11 cellular contexts compared by ENCODE assay signal in the genomic region with DNA sequence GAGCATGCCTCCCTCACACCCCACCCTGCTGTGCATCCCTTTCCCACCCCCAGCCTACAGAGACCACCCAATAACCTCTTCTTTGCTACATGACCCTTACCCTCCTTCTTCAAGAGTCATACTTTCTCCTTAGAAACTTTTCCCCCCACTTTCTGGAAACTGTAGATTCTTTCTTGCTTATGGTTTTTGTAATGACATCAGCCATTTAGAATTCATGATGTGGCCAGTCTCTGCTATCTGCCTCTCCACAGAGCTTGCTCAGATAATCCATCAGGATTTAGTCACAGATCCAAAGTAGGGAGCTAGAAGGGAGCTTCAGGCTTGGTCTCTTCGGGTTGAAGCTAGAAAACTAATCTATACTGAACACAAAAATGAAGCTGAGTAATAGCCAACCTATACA. TPM values are rescaled to one million over a fixed set of nuclear protein-coding genes. Genes with fewer than 3 reads are reported as not detected.
DNase-seq lines count a peak whose midpoint lies in the region; ATAC-seq, FAIRE-seq and TF ChIP-seq lines count a peak whose summit lies in the region.
"Had no signal": no experiment of that assay in that cellular context is flagged by ENCODE, and none has a peak within 500 bp of the region (broad histone marks: within the 10 kb centered on the region; RNA-seq: fewer than 3 reads in every experiment).

No MANE protein-coding gene starts in this region.

- H3K27me3 ChIP-seq in bronchial epithelial cell (ENCODE audit: control insufficient read depth, insufficient read depth, low read length), result peaks cover 3% of the 10 kb centered on the region
- H3K27me3 ChIP-seq: BE2C, pancreas had no signal

- no peak for TF ChIP-seq CTCF in activated CD8-positive, alpha-beta T cell treated with anti-CD3 and anti-CD28 coated beads for 36 hours (IDR thresholded peaks at IDR 0.05)
- no peak for TF ChIP-seq CTCF in bronchial epithelial cell (IDR thresholded peaks at IDR 0.05; ENCODE audit: insufficient read depth, low read length, severe bottlenecking)

- no peak overlapping the region for H3K4me3 ChIP-seq in bronchial epithelial cell (ENCODE audit: low read depth, low read length)
- H3K4me3 ChIP-seq: pancreas had no signal

- FAIRE-seq in bronchial epithelial cell (lab: Jason Lieb, UNC), result no peak
- FAIRE-seq: pancreas had no signal

- DNase-seq in activated CD8-positive, alpha-beta T cell treated with anti-CD3 and anti-CD28 coated beads for 36 hours, result no peak
- DNase-seq in activated CD8-positive, alpha-beta T cell treated with anti-CD3 and anti-CD28 coated beads, Interleukin-2, amount 10 ng/mL, durations not matched to agents 7 days and 5 days, result no peak
- peak; percentile 90 for DNase-seq in NCI-H226
- DNase-seq in bronchial epithelial cell (ENCODE audit: low read depth), result peak; percentile 25
- peak; percentile 21 for DNase-seq in renal cortical epithelial cell (ENCODE audit: low read depth)
- no peak for DNase-seq in cerebellar nuclear complex (lab: John Stamatoyannopoulos, UW)
- no peak for DNase-seq in immature natural killer cell
- DNase-seq in NCI-H2107 (lab: John Stamatoyannopoulos, UW), result no peak
- DNase-seq: BE2C, NCI-H446 treated with DMSO at 0.1 percent for 48 hours, pancreas had no signal

- H3K4me3 Mint-ChIP-seq in activated CD8-positive, alpha-beta T cell treated with anti-CD3 and anti-CD28 coated beads for 36 hours, result no peak overlapping the region
- H3K4me3 Mint-ChIP-seq in activated CD8-positive, alpha-beta T cell treated with anti-CD3 and anti-CD28 coated beads, Interleukin-2, amount 10 ng/mL, durations not matched to agents 7 days and 5 days, result no peak overlapping the region
- H3K4me3 Mint-ChIP-seq in immature natural killer cell, result no peak overlapping the region

- intact Hi-C loops in activated CD8-positive, alpha-beta T cell treated with anti-CD3 and anti-CD28 coated beads for 36 hours (cut with micrococcal nuclease), result no loop called here

- CTCF ChIA-PET in activated CD8-positive, alpha-beta T cell treated with anti-CD3 and anti-CD28 coated beads for 36 hours (lab: Charles Lee), result interaction anchor here (0.7 kb wide), 1 partner anchor 121 kb away, joined by 3 read pairs; no protein-coding TSS in a partner anchor
- CTCF ChIA-PET in activated CD8-positive, alpha-beta T cell treated with anti-CD3 and anti-CD28 coated beads, Interleukin-2, amount 10 ng/mL, durations not matched to agents 7 days and 5 days (lab: Charles Lee), result interaction anchor here (0.9 to 1.8 kb wide), 4 partner anchors 19 to 120 kb away, joined by 3 to 7 read pairs (median 4); partner anchors contain the start of gene HNRNPLL

- peak overlapping the region; percentile 58 for H3K27ac Mint-ChIP-seq in activated CD8-positive, alpha-beta T cell treated with anti-CD3 and anti-CD28 coated beads for 36 hours
- H3K27ac Mint-ChIP-seq in activated CD8-positive, alpha-beta T cell treated with anti-CD3 and anti-CD28 coated beads, Interleukin-2, amount 10 ng/mL, durations not matched to agents 7 days and 5 days, result no peak overlapping the region
- peak overlapping the region in 2 of 6 donors; percentile 25 to 41 for H3K27ac Mint-ChIP-seq in immature natural killer cell

- H3K27me3 Mint-ChIP-seq in activated CD8-positive, alpha-beta T cell treated with anti-CD3 and anti-CD28 coated beads for 36 hours, result no peaks in the 10 kb centered on the region
- H3K27me3 Mint-ChIP-seq in activated CD8-positive, alpha-beta T cell treated with anti-CD3 and anti-CD28 coated beads, Interleukin-2, amount 10 ng/mL, durations not matched to agents 7 days and 5 days (ENCODE audit: low read depth), result no peaks in the 10 kb centered on the region
- H3K27me3 Mint-ChIP-seq in immature natural killer cell (ENCODE audit: low read depth in 3 of 3), result peaks cover 0 to 2% (median 2%) of the 10 kb centered on the region in 3 donors

- peaks cover 33% of the 10 kb centered on the region for H3K36me3 Mint-ChIP-seq in activated CD8-positive, alpha-beta T cell treated with anti-CD3 and anti-CD28 coated beads for 36 hours (ENCODE audit: low read depth)
- peaks cover 36% of the 10 kb centered on the region for H3K36me3 Mint-ChIP-seq in activated CD8-positive, alpha-beta T cell treated with anti-CD3 and anti-CD28 coated beads, Interleukin-2, amount 10 ng/mL, durations not matched to agents 7 days and 5 days (ENCODE audit: low read depth)
- H3K36me3 Mint-ChIP-seq in immature natural killer cell, result peaks cover 0 to 9% (median 4%) of the 10 kb centered on the region in 3 donors

- ATAC-seq in activated CD8-positive, alpha-beta T cell treated with anti-CD3 and anti-CD28 coated beads for 36 hours, result no peak
- no peak for ATAC-seq in activated CD8-positive, alpha-beta T cell treated with anti-CD3 and anti-CD28 coated beads, Interleukin-2, amount 10 ng/mL, durations not matched to agents 7 days and 5 days
- ATAC-seq: pancreas had no signal

- H3K4me1 Mint-ChIP-seq in activated CD8-positive, alpha-beta T cell treated with anti-CD3 and anti-CD28 coated beads for 36 hours (ENCODE audit: low read depth), result peaks cover 51% of the 10 kb centered on the region
- peaks cover 33% of the 10 kb centered on the region for H3K4me1 Mint-ChIP-seq in activated CD8-positive, alpha-beta T cell treated with anti-CD3 and anti-CD28 coated beads, Interleukin-2, amount 10 ng/mL, durations not matched to agents 7 days and 5 days (ENCODE audit: low read depth)
- H3K4me1 Mint-ChIP-seq in immature natural killer cell, result peaks cover 5 to 21% of the 10 kb centered on the region in 2 donors

- H3K36me3 ChIP-seq in bronchial epithelial cell (ENCODE audit: control insufficient read depth, insufficient read depth, low read length), result no peaks in the 10 kb centered on the region
- H3K36me3 ChIP-seq: BE2C, pancreas had no signal

- no peaks in the 10 kb centered on the region for H3K9me3 Mint-ChIP-seq in activated CD8-positive, alpha-beta T cell treated with anti-CD3 and anti-CD28 coated beads for 36 hours
- H3K9me3 Mint-ChIP-seq in activated CD8-positive, alpha-beta T cell treated with anti-CD3 and anti-CD28 coated beads, Interleukin-2, amount 10 ng/mL, durations not matched to agents 7 days and 5 days (ENCODE audit: insufficient read depth), result no peaks in the 10 kb centered on the region
- no peaks in the 10 kb centered on the region for H3K9me3 Mint-ChIP-seq in immature natural killer cell

- POLR2A ChIA-PET in activated CD8-positive, alpha-beta T cell treated with anti-CD3 and anti-CD28 coated beads for 36 hours (lab: Charles Lee), result interaction anchor here (0.6 to 1.2 kb wide), 3 partner anchors 13 to 137 kb away, joined by 3 read pairs; no protein-coding TSS in a partner anchor
- POLR2A ChIA-PET in activated CD8-positive, alpha-beta T cell treated with anti-CD3 and anti-CD28 coated beads, Interleukin-2, amount 10 ng/mL, durations not matched to agents 7 days and 5 days (lab: Charles Lee), result no interaction called here

RNA-seq across cellular contexts. Expression of gene GALM, which starts 36.5 kb away (rescaled TPM):
- 10 to 100 TPM; 38.3 to 40.6 TPM for total RNA-seq in activated CD8-positive, alpha-beta T cell treated with anti-CD3 and anti-CD28 coated beads for 36 hours
- total RNA-seq in activated CD8-positive, alpha-beta T cell treated with anti-CD3 and anti-CD28 coated beads, Interleukin-2, amount 10 ng/mL, durations not matched to agents 7 days and 5 days, result 10 to 100 TPM; 27.6 TPM
- 1.6 and 2.0 TPM in 2 replicates for total RNA-seq in bronchial epithelial cell
- total RNA-seq in renal cortical epithelial cell, result 3.1 and 10.5 TPM in 2 replicates
- 10 to 100 TPM in 2 of 3 donors, 1 to 10 TPM in 1; 7.0 to 14.9 (median 14.8) TPM for polyA plus RNA-seq in immature natural killer cell

RNA-seq across cellular contexts. Expression of gene SRSF7, which starts 48.7 kb away (rescaled TPM):
- total RNA-seq in activated CD8-positive, alpha-beta T cell treated with anti-CD3 and anti-CD28 coated beads for 36 hours, result 100 to 1,000 TPM; 320 to 333 TPM
- 100 to 1,000 TPM; 348 to 356 TPM for total RNA-seq in activated CD8-positive, alpha-beta T cell treated with anti-CD3 and anti-CD28 coated beads, Interleukin-2, amount 10 ng/mL, durations not matched to agents 7 days and 5 days
- total RNA-seq in bronchial epithelial cell (115 and 120 TPM in 2 replicates), renal cortical epithelial cell (121 and 160 TPM in 2 replicates)
- polyA plus RNA-seq in immature natural killer cell, result 100 to 1,000 TPM; 171 to 209 (median 203) TPM

Comparison
In these comparisons a context has a peak if more than half of its experiments do, and no peak if none do; other contexts are left out.
1. DNase-seq: peak in NCI-H226 (single experiment), bronchial epithelial cell (single experiment) and renal cortical epithelial cell (single experiment); none in activated CD8-positive, alpha-beta T cell treated with anti-CD3 and anti-CD28 coated beads for 36 hours (single experiment), activated CD8-positive, alpha-beta T cell treated with anti-CD3 and anti-CD28 coated beads, Interleukin-2, amount 10 ng/mL, durations not matched to agents 7 days and 5 days (single experiment), cerebellar nuclear complex (0 of 2), immature natural killer cell (0 of 3) and NCI-H2107 (single experiment).